ENCODE assay signal across 27 cellular contexts in genomic region chr11:62383822-62384221, GRCh38. TPM values are rescaled to one million over a fixed set of nuclear protein-coding genes. Genes with fewer than 3 reads are reported as not detected.
"Had no signal": no experiment of that assay in that cellular context is flagged by ENCODE, and none has a peak within 500 bp of the region (broad histone marks: within the 10 kb centered on the region; RNA-seq: fewer than 3 reads in every experiment).

No MANE protein-coding gene starts in this region.

- H3K27me3 Mint-ChIP-seq: memory B cell had no signal

- H3K4me3 ChIP-seq: coronary artery, heart left ventricle, left ventricle myocardium inferior, lower lobe of right lung, neural progenitor cell, ovary, psoas muscle, tibial artery, upper lobe of right lung, vagina had no signal

- DNase-seq: effector CD4-positive, alpha-beta T cell; endodermal cell; erythroblast; foreskin melanocyte; heart left ventricle; hypothalamus; left ventricle myocardium inferior; lower lobe of right lung; natural killer cell; nucleus accumbens; ovary; psoas muscle; small intestine; stimulated activated CD4-positive, alpha-beta T cell treated with anti-CD3 and anti-CD28 coated beads, Interleukin-2, amount 100 ng/mL, for 48 hours; stimulated activated naive CD8-positive, alpha-beta T cell treated with anti-CD3 and anti-CD28 coated beads, Interleukin-15, Interleukin-2, amounts not matched to agents 100 U/mL and 50 U/mL, for 24 hours; upper lobe of right lung had no signal

- ATAC-seq: heart left ventricle; lower lobe of right lung; natural killer cell; psoas muscle; stimulated activated naive CD8-positive, alpha-beta T cell treated with anti-CD3 and anti-CD28 coated beads, Interleukin-15, Interleukin-2, amounts not matched to agents 100 U/mL and 50 U/mL, for 24 hours; upper lobe of right lung had no signal

- H3K9me3 ChIP-seq: heart left ventricle, left ventricle myocardium inferior, lower lobe of right lung, ovary, psoas muscle, tibial artery, upper lobe of right lung, vagina had no signal

- H3K27me3 ChIP-seq: heart left ventricle, neural progenitor cell, ovary, tibial artery, upper lobe of right lung, vagina had no signal

- H3K4me3 Mint-ChIP-seq: memory B cell, mesothelial cell of epicardium, natural killer cell, neural progenitor cell had no signal

- H3K27ac ChIP-seq: coronary artery, heart left ventricle, left ventricle myocardium inferior, lower lobe of right lung, neural progenitor cell, ovary, psoas muscle, tibial artery, upper lobe of right lung, vagina had no signal

- H3K36me3 Mint-ChIP-seq: memory B cell, mesothelial cell of epicardium, natural killer cell, neural progenitor cell had no signal

- H3K27ac Mint-ChIP-seq: memory B cell, natural killer cell, neural progenitor cell had no signal

- H3K36me3 ChIP-seq: heart left ventricle, left ventricle myocardium inferior, lower lobe of right lung, neural progenitor cell, ovary, tibial artery, upper lobe of right lung, vagina had no signal

- H3K4me1 ChIP-seq: neural progenitor cell, psoas muscle, upper lobe of right lung, vagina had no signal

- H3K9me3 Mint-ChIP-seq: endodermal cell, memory B cell, mesothelial cell of epicardium, natural killer cell, neural progenitor cell had no signal

RNA-seq across cellular contexts. Expression of gene SCGB1A1, which starts 35.0 kb away (rescaled TPM):
- total RNA-seq: chondrocyte, dermis microvascular lymphatic vessel endothelial cell, endodermal cell, endothelial cell of umbilical vein, heart left ventricle, left ventricle myocardium inferior, mesothelial cell of epicardium, myocyte, natural killer cell, psoas muscle, temporal lobe, vagina had no signal

RNA-seq across cellular contexts. Expression of gene ASRGL1, which starts 46.6 kb away (rescaled TPM):
- total RNA-seq: myocyte had no signal
